In genomic region chr16:31063843-31064611, GRCh38 we compare ENCODE assay signal across 9 cellular contexts. TPM values are rescaled to one million over a fixed set of nuclear protein-coding genes. Genes with fewer than 3 reads are reported as not detected.
DNase-seq lines count a peak whose midpoint lies in the region; TF ChIP-seq lines count a peak whose summit lies in the region.
"Had no signal": no experiment of that assay in that cellular context is flagged by ENCODE, and none has a peak within 500 bp of the region (broad histone marks: within the 10 kb centered on the region; RNA-seq: fewer than 3 reads in every experiment).

No MANE protein-coding gene starts in this region.

- H3K4me1 ChIP-seq in fibroblast of lung (ENCODE audit: control insufficient read depth, extremely low read depth, insufficient read depth, low read length) (peaks cover 15% of the 10 kb centered on the region), sigmoid colon (peaks cover 0 to 18% (median 8%) of the 10 kb centered on the region in 4 donors)

- TF ChIP-seq POLR2A in sigmoid colon (IDR thresholded peaks at IDR 0.05): no peak

- H3K4me1 Mint-ChIP-seq in activated CD4-positive, alpha-beta memory T cell treated with anti-CD3 and anti-CD28 coated beads for 36 hours (ENCODE audit: low read depth): peaks cover 32% of the 10 kb centered on the region

- H3K9me3 Mint-ChIP-seq in activated CD4-positive, alpha-beta memory T cell treated with anti-CD3 and anti-CD28 coated beads for 36 hours: no peaks in the 10 kb centered on the region

- H3K36me3 Mint-ChIP-seq in activated CD4-positive, alpha-beta memory T cell treated with anti-CD3 and anti-CD28 coated beads for 36 hours: peaks cover 24% of the 10 kb centered on the region

- H3K27me3 Mint-ChIP-seq in activated CD4-positive, alpha-beta memory T cell treated with anti-CD3 and anti-CD28 coated beads for 36 hours: no peaks in the 10 kb centered on the region

- peaks cover 25% of the 10 kb centered on the region for H3K36me3 ChIP-seq in fibroblast of lung (ENCODE audit: control insufficient read depth, insufficient read depth, low read length)
- H3K36me3 ChIP-seq in sigmoid colon: peaks cover 8 to 28% (median 15%) of the 10 kb centered on the region in 4 donors

- H3K27ac ChIP-seq in fibroblast of lung (ENCODE audit: insufficient read depth, low read length) (peak overlapping the region; percentile 89), sigmoid colon (peak overlapping the region; percentile 50 to 66 (median 54))
- H3K27ac ChIP-seq: VCaP had no signal

- H3K9me3 ChIP-seq in fibroblast of lung (ENCODE audit: control insufficient read depth, insufficient read depth, low read depth, low read length): no peaks in the 10 kb centered on the region
- no peaks in the 10 kb centered on the region for H3K9me3 ChIP-seq in sigmoid colon

- H3K4me3 Mint-ChIP-seq in activated CD4-positive, alpha-beta memory T cell treated with anti-CD3 and anti-CD28 coated beads for 36 hours: peak overlapping the region; percentile 23

- TF ChIP-seq EP300 in sigmoid colon (IDR thresholded peaks at IDR 0.05): no peak

- DNase-seq in GDM1 (lab: John Stamatoyannopoulos, UW) (peak; percentile 73), fibroblast of lung (ENCODE audit: low read depth in 2 of 2) (peak in 1 of 2 donors; percentile 53), sigmoid colon (no peak), inferior parietal cortex (ENCODE audit: extremely low spot score) (no peak), NCI-H446 (lab: John Stamatoyannopoulos, UW) (no peak), AG08395 (ENCODE audit: low spot score) (no peak), NCI-H1105 treated with DMSO at 0.1 percent for 48 hours (lab: John Stamatoyannopoulos, UW) (no peak)
- no peak for DNase-seq in activated CD4-positive, alpha-beta memory T cell treated with anti-CD3 and anti-CD28 coated beads for 36 hours

- H3K27ac Mint-ChIP-seq in activated CD4-positive, alpha-beta memory T cell treated with anti-CD3 and anti-CD28 coated beads for 36 hours: peak overlapping the region; percentile 69

- peak overlapping the region; percentile 67 for H3K4me2 ChIP-seq in fibroblast of lung (ENCODE audit: extremely low read depth, insufficient read depth, low read length)

- TF ChIP-seq CTCF in fibroblast of lung (conservative IDR thresholded peaks at IDR 0.05 in 1 of 2, IDR thresholded peaks at IDR 0.05 in 1 of 2; ENCODE audit: low read depth in 1 of 2, low read length in 2 of 2) (no peak), sigmoid colon (IDR thresholded peaks at IDR 0.05) (no peak)

- CTCF ChIA-PET in activated CD4-positive, alpha-beta memory T cell treated with anti-CD3 and anti-CD28 coated beads for 36 hours (lab: Charles Lee): interaction anchor here (1.5 kb wide), 1 partner anchor 79 kb away, joined by 4 read pairs; the partner anchor contains the start of gene HSD3B7

- H2AFZ ChIP-seq in fibroblast of lung (ENCODE audit: low read length): no peak overlapping the region

- H3K79me2 ChIP-seq in fibroblast of lung (ENCODE audit: control insufficient read depth, insufficient read depth, low read length): peaks cover 55% of the 10 kb centered on the region

- H4K20me1 ChIP-seq in fibroblast of lung (ENCODE audit: control insufficient read depth, extremely low read depth, insufficient read depth, low read length): no peaks in the 10 kb centered on the region

- 84 to 95% methylated on average over 56 of the region's 56 CpGs for WGBS in sigmoid colon, 2 donors

- no peaks in the 10 kb centered on the region for H3K27me3 ChIP-seq in fibroblast of lung (ENCODE audit: control insufficient read depth, insufficient read depth, low read length)
- H3K27me3 ChIP-seq in sigmoid colon: no peaks in the 10 kb centered on the region

- POLR2A ChIA-PET in activated CD4-positive, alpha-beta memory T cell treated with anti-CD3 and anti-CD28 coated beads for 36 hours (lab: Charles Lee): interaction anchor here (1.1 kb wide), 1 partner anchor 9 kb away, joined by 5 read pairs; no protein-coding TSS in a partner anchor

- H3K4me3 ChIP-seq in fibroblast of lung (replicated peaks in 1 of 4; ENCODE audit: control extremely low read depth in 1 of 4, insufficient read depth in 1 of 4, low read depth in 3 of 4, low read length in 4 of 4) (no peak overlapping the region), sigmoid colon (no peak overlapping the region)

- peak overlapping the region; percentile 61 for H3K9ac ChIP-seq in fibroblast of lung (ENCODE audit: insufficient read depth, low read length)

- intact Hi-C loops in activated CD4-positive, alpha-beta memory T cell treated with anti-CD3 and anti-CD28 coated beads for 36 hours (cut with micrococcal nuclease): no loop called here
- intact Hi-C loops in sigmoid colon (cut with DNase I): no loop called here

RNA-seq across cellular contexts. Expression of gene ZNF668, which starts 10.0 kb away (rescaled TPM):
- total RNA-seq in activated CD4-positive, alpha-beta memory T cell treated with anti-CD3 and anti-CD28 coated beads for 36 hours: 10 to 100 TPM; 11.4 to 13.3 TPM
- total RNA-seq in fibroblast of lung (9.0 and 12.1 TPM in 2 replicates), sigmoid colon (10 to 100 TPM in 1 of 4 donors, 1 to 10 TPM in 3; 5.2 to 12.5 (median 7.7) TPM)
- polyA plus RNA-seq in fibroblast of lung (8.1 and 13.8 TPM in 2 replicates), sigmoid colon (10 to 100 TPM in 1 of 3 donors, 1 to 10 TPM in 2; 4.8 to 11.7 (median 4.9) TPM)
- 12.2 and 19.1 TPM in 2 replicates for polyA plus RNA-seq in fibroblast of lung (2012)
- polyA minus RNA-seq in fibroblast of lung (ENCODE audit: low replicate concordance): 7.0 and 13.7 TPM in 2 replicates

RNA-seq across cellular contexts. Expression of gene ZNF646, which starts 10.2 kb away (rescaled TPM):
- 10 to 100 TPM; 18.6 to 19.9 TPM for total RNA-seq in activated CD4-positive, alpha-beta memory T cell treated with anti-CD3 and anti-CD28 coated beads for 36 hours
- total RNA-seq in fibroblast of lung (12.3 and 13.2 TPM in 2 replicates), sigmoid colon (10 to 100 TPM in 1 of 4 donors, 1 to 10 TPM in 3; 8.3 to 12.2 (median 8.8) TPM)
- polyA plus RNA-seq in fibroblast of lung (2.6 and 2.7 TPM in 2 replicates), sigmoid colon (10 to 100 TPM in 1 of 3 donors, 1 to 10 TPM in 2; 1.8 to 15.0 (median 4.9) TPM)
- 5.9 and 7.2 TPM in 2 replicates for polyA plus RNA-seq in fibroblast of lung (2012)
- 23.5 and 34.0 TPM in 2 replicates for polyA minus RNA-seq in fibroblast of lung (ENCODE audit: low replicate concordance)

RNA-seq across cellular contexts. Expression of gene PRSS53, which starts 24.7 kb away (rescaled TPM):
- 1 to 10 TPM; 3.4 to 5.3 TPM for total RNA-seq in activated CD4-positive, alpha-beta memory T cell treated with anti-CD3 and anti-CD28 coated beads for 36 hours
- total RNA-seq in fibroblast of lung (1.0 and 1.7 TPM in 2 replicates), sigmoid colon (1 to 10 TPM; 1.1 to 9.1 (median 2.6) TPM)
- polyA plus RNA-seq in fibroblast of lung (0.61 and 0.78 TPM in 2 replicates), sigmoid colon (1 to 10 TPM in 1 of 3 donors, not detected in 2; 2.0 TPM)
- polyA plus RNA-seq in fibroblast of lung (2012): 0.37 and 0.47 TPM in 2 replicates
- 0.48 and 0.59 TPM in 2 replicates for polyA minus RNA-seq in fibroblast of lung (ENCODE audit: low replicate concordance)

RNA-seq across cellular contexts. Expression of gene VKORC1, which starts 30.6 kb away (rescaled TPM):
- 10 to 100 TPM; 67.3 to 72.3 TPM for total RNA-seq in activated CD4-positive, alpha-beta memory T cell treated with anti-CD3 and anti-CD28 coated beads for 36 hours
- 94.0 and 118 TPM in 2 replicates for total RNA-seq in fibroblast of lung
- polyA plus RNA-seq in fibroblast of lung: 264 and 301 TPM in 2 replicates
- 200 and 215 TPM in 2 replicates for polyA plus RNA-seq in fibroblast of lung (2012)
- polyA minus RNA-seq in fibroblast of lung (ENCODE audit: low replicate concordance): 284 and 322 TPM in 2 replicates
- total RNA-seq in sigmoid colon: 100 to 1,000 TPM; 107 to 165 (median 116) TPM
- polyA plus RNA-seq in sigmoid colon: 10 to 100 TPM; 30.5 to 66.5 (median 45.6) TPM

RNA-seq across cellular contexts. Expression of gene STX4, which starts 30.7 kb away (rescaled TPM):
- total RNA-seq in activated CD4-positive, alpha-beta memory T cell treated with anti-CD3 and anti-CD28 coated beads for 36 hours: 10 to 100 TPM; 46.7 to 46.8 TPM
- 28.0 and 37.5 TPM in 2 replicates for total RNA-seq in fibroblast of lung
- polyA plus RNA-seq in fibroblast of lung: 42.8 and 53.9 TPM in 2 replicates
- 55.8 and 78.3 TPM in 2 replicates for polyA plus RNA-seq in fibroblast of lung (2012)
- 104 and 156 TPM in 2 replicates for polyA minus RNA-seq in fibroblast of lung (ENCODE audit: low replicate concordance)
- 10 to 100 TPM; 23.9 to 56.5 (median 37.4) TPM for total RNA-seq in sigmoid colon
- polyA plus RNA-seq in sigmoid colon: 10 to 100 TPM; 47.2 to 76.3 (median 55.3) TPM
